Comparison of ENCODE assay signal across 1 cellular context in the genomic region with DNA sequence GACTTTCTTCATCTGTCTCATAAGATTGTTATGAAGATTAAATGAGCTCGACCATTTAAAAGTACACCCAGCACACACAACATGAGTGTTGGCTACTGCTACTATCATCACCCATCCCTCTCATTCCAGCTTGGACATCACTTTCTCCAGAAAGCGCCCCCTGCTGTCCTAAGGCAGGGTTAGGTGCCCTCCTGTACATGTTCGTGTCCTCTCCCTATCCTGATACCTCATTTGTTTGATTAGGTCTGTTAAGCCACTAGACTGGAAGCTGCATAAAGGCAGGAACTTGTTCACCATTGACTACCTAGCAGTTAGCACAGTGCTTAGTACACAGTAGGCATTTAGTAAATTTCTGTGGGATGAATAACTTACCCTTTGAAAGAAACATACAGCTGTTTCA.
TF ChIP-seq lines count a peak whose summit lies in the region.

No MANE protein-coding gene starts in this region.

TF ChIP-seq in WTC11, 78 proteins besides CTCF, POLR2A, EP300 and RAD21 (continued from another document):
- TF ChIP-seq ZNF532 (CRISPR knock-in tag; IDR thresholded peaks at IDR 0.05; ENCODE audit: borderline replicate concordance) (no peak), ZNF232 (CRISPR knock-in tag; IDR thresholded peaks at IDR 0.05) (no peak), NR2C2 (CRISPR knock-in tag; IDR thresholded peaks at IDR 0.05) (no peak), ZNF423 (CRISPR knock-in tag; IDR thresholded peaks at IDR 0.05) (no peak), JUN (CRISPR knock-in tag; IDR thresholded peaks at IDR 0.05) (no peak), PRDM15 (CRISPR knock-in tag; IDR thresholded peaks at IDR 0.05) (no peak)
- TF ChIP-seq, protein P1, sequence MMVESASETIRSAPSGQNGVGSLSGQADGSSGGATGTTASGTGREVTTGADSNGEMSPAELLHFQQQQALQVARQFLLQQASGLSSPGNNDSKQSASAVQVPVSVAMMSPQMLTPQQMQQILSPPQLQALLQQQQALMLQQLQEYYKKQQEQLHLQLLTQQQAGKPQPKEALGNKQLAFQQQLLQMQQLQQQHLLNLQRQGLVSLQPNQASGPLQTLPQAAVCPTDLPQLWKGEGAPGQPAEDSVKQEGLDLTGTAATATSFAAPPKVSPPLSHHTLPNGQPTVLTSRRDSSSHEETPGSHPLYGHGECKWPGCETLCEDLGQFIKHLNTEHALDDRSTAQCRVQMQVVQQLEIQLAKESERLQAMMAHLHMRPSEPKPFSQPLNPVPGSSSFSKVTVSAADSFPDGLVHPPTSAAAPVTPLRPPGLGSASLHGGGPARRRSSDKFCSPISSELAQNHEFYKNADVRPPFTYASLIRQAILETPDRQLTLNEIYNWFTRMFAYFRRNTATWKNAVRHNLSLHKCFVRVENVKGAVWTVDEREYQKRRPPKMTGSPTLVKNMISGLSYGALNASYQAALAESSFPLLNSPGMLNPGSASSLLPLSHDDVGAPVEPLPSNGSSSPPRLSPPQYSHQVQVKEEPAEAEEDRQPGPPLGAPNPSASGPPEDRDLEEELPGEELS (CRISPR knock-in tag; IDR thresholded peaks at IDR 0.05) = no peak
- TF ChIP-seq, protein P2, sequence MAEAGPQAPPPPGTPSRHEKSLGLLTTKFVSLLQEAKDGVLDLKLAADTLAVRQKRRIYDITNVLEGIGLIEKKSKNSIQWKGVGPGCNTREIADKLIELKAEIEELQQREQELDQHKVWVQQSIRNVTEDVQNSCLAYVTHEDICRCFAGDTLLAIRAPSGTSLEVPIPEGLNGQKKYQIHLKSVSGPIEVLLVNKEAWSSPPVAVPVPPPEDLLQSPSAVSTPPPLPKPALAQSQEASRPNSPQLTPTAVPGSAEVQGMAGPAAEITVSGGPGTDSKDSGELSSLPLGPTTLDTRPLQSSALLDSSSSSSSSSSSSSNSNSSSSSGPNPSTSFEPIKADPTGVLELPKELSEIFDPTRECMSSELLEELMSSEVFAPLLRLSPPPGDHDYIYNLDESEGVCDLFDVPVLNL (CRISPR knock-in tag; IDR thresholded peaks at IDR 0.05; ENCODE audit: borderline replicate concordance, low read depth) = no peak
